ENCODE assay signal across 19 cellular contexts in genomic region chr6:23176471-23176870, GRCh38.
"Had no signal": no experiment of that assay in that cellular context is flagged by ENCODE, and none has a peak within 500 bp of the region (broad histone marks: within the 10 kb centered on the region; RNA-seq: fewer than 3 reads in every experiment).

No MANE protein-coding gene starts in this region.

- H3K9me3 ChIP-seq: left lung, mucosa of descending colon had no signal

- H3K27me3 ChIP-seq: dorsolateral prefrontal cortex, left lung had no signal

- H3K36me3 ChIP-seq: left lung, WERI-Rb-1 had no signal

- H3K4me3 ChIP-seq: dorsolateral prefrontal cortex, left lung, mucosa of descending colon had no signal

- H3K27ac ChIP-seq: dorsolateral prefrontal cortex, left lung, WERI-Rb-1 had no signal

- H3K4me1 ChIP-seq: left lung had no signal

- ATAC-seq: activated CD4-positive, alpha-beta T cell treated with anti-CD3 and anti-CD28 coated beads for 36 hours; left lung; mucosa of descending colon; naive thymus-derived CD8-positive, alpha-beta T cell; T-helper 17 cell had no signal

- DNase-seq: activated CD4-positive, alpha-beta memory T cell treated with anti-CD3 and anti-CD28 coated beads for 36 hours; activated CD4-positive, alpha-beta T cell treated with anti-CD3 and anti-CD28 coated beads for 36 hours; activated naive CD4-positive, alpha-beta T cell treated with anti-CD3 and anti-CD28 coated beads, Interleukin-2, amount 10 ng/mL, durations not matched to agents 7 days and 5 days; activated T-cell treated with anti-CD3 and anti-CD28 coated beads, Interleukin-2, amount 50 U/mL, for 24 hours; dorsolateral prefrontal cortex; endodermal cell; hypothalamus; kidney; left lung; mucosa of descending colon; naive thymus-derived CD8-positive, alpha-beta T cell; posterior cingulate gyrus; retina; stimulated activated CD4-positive, alpha-beta T cell treated with anti-CD3 and anti-CD28 coated beads, Interleukin-4, amount 100 ng/mL, for 4 hours; stimulated activated CD8-positive, alpha-beta memory T cell treated with anti-CD3 and anti-CD28 coated beads, Interleukin-4, amount 100 ng/mL, for 48 hours; stimulated activated naive CD4-positive, alpha-beta T cell treated with Interleukin-2 at 50 U/mL for 16 hours; substantia nigra; T-helper 17 cell had no signal
